Comparison of ENCODE assay signal across 12 cellular contexts in genomic region chr14:34781242-34781641, GRCh38.
DNase-seq lines count a peak whose midpoint lies in the region; ATAC-seq, FAIRE-seq and TF ChIP-seq lines count a peak whose summit lies in the region.
"Had no signal": no experiment of that assay in that cellular context is flagged by ENCODE, and none has a peak within 500 bp of the region (broad histone marks: within the 10 kb centered on the region; RNA-seq: fewer than 3 reads in every experiment).

No MANE protein-coding gene starts in this region.

- H3K36me3 ChIP-seq in gastroesophageal sphincter (peaks cover 0 to 85% of the 10 kb centered on the region in 2 donors), tibial nerve (peaks cover 0 to 65% (median 0%) of the 10 kb centered on the region in 3 donors)
- H3K36me3 ChIP-seq: uterus had no signal

- CTCF ChIA-PET in A549 (lab: Yijun Ruan, JAX): interaction anchor here (1.3 to 1.5 kb wide), 2 partner anchors 17 to 21 kb away, joined by 3 read pairs; no protein-coding TSS in a partner anchor

- TF ChIP-seq RAD21 in A549 (conservative IDR thresholded peaks at IDR 0.05 in 1 of 2, IDR thresholded peaks at IDR 0.05 in 1 of 2): no peak

- TF ChIP-seq CTCF in A549 (IDR thresholded peaks at IDR 0.05) (no peak), gastroesophageal sphincter (IDR thresholded peaks at IDR 0.05) (no peak), tibial nerve (IDR thresholded peaks at IDR 0.05) (no peak)

- no peaks in the 10 kb centered on the region for H3K4me1 ChIP-seq in A549
- no peaks in the 10 kb centered on the region for H3K4me1 ChIP-seq in gastroesophageal sphincter
- H3K4me1 ChIP-seq in tibial nerve: no peaks in the 10 kb centered on the region
- H3K4me1 ChIP-seq: uterus had no signal

- no peaks in the 10 kb centered on the region for H3K27me3 ChIP-seq in gastroesophageal sphincter
- H3K27me3 ChIP-seq in tibial nerve: no peaks in the 10 kb centered on the region
- H3K27me3 ChIP-seq: uterus had no signal

- WGBS in A549 (ENCODE audit: missing lambda C conversion rate): 100% methylated on average over 1 of the region's 1 CpG
- 88% methylated on average over 1 of the region's 1 CpG; no CpG with 5 or more reads in 1 of the 2 donors for WGBS in gastroesophageal sphincter (ENCODE audit: low coverage in 1 of 2), 2 donors
- WGBS in tibial nerve, 2 donors: 90 to 92% methylated on average over 1 of the region's 1 CpG

- no peak overlapping the region for H3K4me2 ChIP-seq in A549

- H3K4me3 ChIP-seq in A549 (no peak overlapping the region), gastroesophageal sphincter (no peak overlapping the region), tibial nerve (no peak overlapping the region)
- H3K4me3 ChIP-seq: uterus had no signal

- no peaks in the 10 kb centered on the region for H3K9me3 ChIP-seq in A549
- no peaks in the 10 kb centered on the region for H3K9me3 ChIP-seq in gastroesophageal sphincter
- H3K9me3 ChIP-seq in tibial nerve: no peaks in the 10 kb centered on the region
- H3K9me3 ChIP-seq: uterus had no signal

- DNase-seq in A549 (ENCODE audit: low read depth in 1 of 2, low spot score in 1 of 2) (no peak), fibroblast of the conjunctiva (ENCODE audit: low read depth) (peak; percentile 12), tibial nerve (ENCODE audit: low spot score in 2 of 2) (no peak)
- DNase-seq in activated CD4-positive, alpha-beta T cell treated with anti-CD3 and anti-CD28 coated beads, Interleukin-2, amount 50 U/mL, for 48 hours: no peak
- DNase-seq: NCI-H446; stimulated activated CD4-positive, alpha-beta T cell treated with anti-CD3 and anti-CD28 coated beads, Interleukin-15, amount 100 ng/mL, for 24 hours had no signal

- FAIRE-seq in A549 (lab: Jason Lieb, UNC): peak; percentile 56

- POLR2A ChIA-PET in A549 (lab: Yijun Ruan, JAX): no interaction called here

- TF ChIP-seq EP300 in A549 (IDR thresholded peaks at IDR 0.05): no peak
- no peak for TF ChIP-seq EP300 in gastroesophageal sphincter (IDR thresholded peaks at IDR 0.05)
- TF ChIP-seq EP300 in tibial nerve (IDR thresholded peaks at IDR 0.05): peak in 1 of 2 donors; percentile 27

- H3K27ac ChIP-seq in A549: no peak overlapping the region
- no peak overlapping the region for H3K27ac ChIP-seq in gastroesophageal sphincter
- H3K27ac ChIP-seq in tibial nerve: no peak overlapping the region
- H3K27ac ChIP-seq: uterus, VCaP had no signal

- no peak for TF ChIP-seq POLR2A in A549 (IDR thresholded peaks at IDR 0.05; ENCODE audit: low read length)
- no peak for TF ChIP-seq POLR2A in gastroesophageal sphincter (IDR thresholded peaks at IDR 0.05)
- no peak for TF ChIP-seq POLR2A in tibial nerve (IDR thresholded peaks at IDR 0.05)

- ATAC-seq in A549: peak in 1 of 2 experiments; percentile 23; a peak in 2 of 6 replicates
- peak; percentile 37 for ATAC-seq in GM18858 (IDR thresholded peaks at IDR 0.05; ENCODE audit: unreplicated experiment)
- peak; percentile 60 for ATAC-seq in SK-N-SH treated with all-trans-retinoic acid at 6 μM for 48 hours
- ATAC-seq in gastroesophageal sphincter: no peak
- ATAC-seq in GM19467 (IDR thresholded peaks at IDR 0.05; ENCODE audit: unreplicated experiment): no peak

TF ChIP-seq in A549, 52 proteins besides CTCF, POLR2A, EP300 and RAD21:
- TF ChIP-seq NPAS2 (CRISPR knock-in tag; IDR thresholded peaks at IDR 0.05; ENCODE audit: borderline replicate concordance) (no peak), ZFP36 (IDR thresholded peaks at IDR 0.05; ENCODE audit: borderline replicate concordance, partially characterized antibody) (no peak), CHD2 (IDR thresholded peaks at IDR 0.05; ENCODE audit: low read length, partially characterized antibody) (no peak), NFE2L2 (conservative IDR thresholded peaks at IDR 0.05; ENCODE audit: low read length) (no peak), HDAC2 (IDR thresholded peaks at IDR 0.05) (no peak), ATOH8 (CRISPR knock-in tag; IDR thresholded peaks at IDR 0.05; ENCODE audit: low read depth) (no peak), ESRRA (IDR thresholded peaks at IDR 0.05; ENCODE audit: borderline replicate concordance, low read length) (no peak), SMC3 (IDR thresholded peaks at IDR 0.05) (no peak), KDM5A (IDR thresholded peaks at IDR 0.05) (no peak), RARB (CRISPR knock-in tag; IDR thresholded peaks at IDR 0.05) (no peak), MYC (IDR thresholded peaks at IDR 0.05; ENCODE audit: borderline replicate concordance, low read length) (no peak), HES2 (IDR thresholded peaks at IDR 0.05) (no peak), JUNB (IDR thresholded peaks at IDR 0.05) (no peak), FOSL2 (IDR thresholded peaks at IDR 0.05) (no peak), FOSL2 (CRISPR knock-in tag; IDR thresholded peaks at IDR 0.05) (no peak), USF2 (IDR thresholded peaks at IDR 0.05) (no peak), FOSB (CRISPR knock-in tag; IDR thresholded peaks at IDR 0.05) (no peak), RCOR1 (IDR thresholded peaks at IDR 0.05; ENCODE audit: low read depth, low read length) (no peak), PHF8 (IDR thresholded peaks at IDR 0.05; ENCODE audit: borderline replicate concordance, low read depth) (no peak)

TF ChIP-seq in SK-N-SH treated with all-trans-retinoic acid at 6 μM for 48 hours, 23 proteins besides CTCF, POLR2A, EP300 and RAD21:
- TF ChIP-seq RARB (CRISPR knock-in tag; IDR thresholded peaks at IDR 0.05): no peak
- TF ChIP-seq ESRRG (CRISPR knock-in tag; IDR thresholded peaks at IDR 0.05): no peak
- TF ChIP-seq SNAI2 (CRISPR knock-in tag; IDR thresholded peaks at IDR 0.05): no peak
- no peak for TF ChIP-seq PPARA (CRISPR knock-in tag; IDR thresholded peaks at IDR 0.05; ENCODE audit: borderline replicate concordance)
- no peak for TF ChIP-seq CSRNP3 (CRISPR knock-in tag; IDR thresholded peaks at IDR 0.05)
- no peak for TF ChIP-seq ZNF8 (CRISPR knock-in tag; IDR thresholded peaks at IDR 0.05)
- TF ChIP-seq ZNF565 (CRISPR knock-in tag; conservative IDR thresholded peaks at IDR 0.05; ENCODE audit: low read depth): no peak
- TF ChIP-seq POU6F1 (CRISPR knock-in tag; IDR thresholded peaks at IDR 0.05; ENCODE audit: borderline replicate concordance, low read depth): no peak
- TF ChIP-seq ARNTL (CRISPR knock-in tag; IDR thresholded peaks at IDR 0.05; ENCODE audit: borderline replicate concordance, low read depth): no peak
TF ChIP-seq in SK-N-SH treated with all-trans-retinoic acid at 6 μM for 48 hours: peak in this region for 0.

Comparison
In these comparisons a context has a peak if more than half of its experiments do, and no peak if none do; other contexts are left out.
1. ATAC-seq: peak in GM18858 (single experiment) and SK-N-SH treated with all-trans-retinoic acid at 6 μM for 48 hours (single experiment); none in gastroesophageal sphincter (single experiment) and GM19467 (single experiment).